In the genomic region with DNA sequence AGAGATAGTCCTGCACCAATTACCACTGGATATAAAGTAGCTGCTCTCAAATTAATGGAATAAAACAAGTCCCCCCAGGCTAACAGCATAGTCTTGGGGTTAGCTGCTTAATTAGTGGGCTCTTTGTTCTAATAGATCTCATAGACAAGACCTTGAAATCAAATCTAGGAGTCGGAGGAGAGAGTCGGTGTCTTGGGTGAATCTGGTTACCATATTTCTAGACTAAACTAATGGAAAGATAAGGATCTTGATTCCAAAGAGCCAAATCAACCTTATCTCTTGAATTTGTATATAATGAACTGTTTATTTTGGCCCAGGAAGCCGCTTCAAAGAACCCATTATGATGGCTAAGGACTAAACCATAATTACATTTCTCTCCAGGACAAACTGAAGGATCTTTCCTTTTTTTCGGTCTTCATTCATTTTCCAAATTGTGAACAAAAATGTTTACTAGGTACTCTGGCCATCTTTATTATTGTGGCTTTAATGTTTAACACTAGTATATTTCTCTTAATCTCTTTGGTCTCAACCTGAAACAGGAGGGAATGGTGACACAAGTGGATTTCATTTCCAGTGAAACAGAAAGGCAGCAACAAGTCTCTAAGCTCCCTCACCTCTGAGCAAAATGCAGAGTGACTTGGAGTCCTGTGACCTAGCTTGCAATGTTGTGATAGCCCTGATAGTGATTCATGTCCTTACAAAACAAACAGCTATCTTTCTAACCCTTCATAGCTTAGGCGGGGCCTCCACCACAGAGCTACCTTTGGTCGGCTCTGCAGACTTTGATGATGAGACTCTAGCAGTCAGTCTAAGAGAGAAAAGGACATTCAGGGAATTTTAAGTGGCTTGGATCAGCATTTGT, we compare ENCODE assay signal across 13 cellular contexts.
A peak's percentile ranks its signal among the peaks of the same experiment; 100 is the strongest.
DNase-seq lines count a peak whose midpoint lies in the region; ATAC-seq and TF ChIP-seq lines count a peak whose summit lies in the region.
"Had no signal": no experiment of that assay in that cellular context is flagged by ENCODE, and none has a peak within 500 bp of the region (broad histone marks: within the 10 kb centered on the region; RNA-seq: fewer than 3 reads in every experiment).

No MANE protein-coding gene starts in this region.

- TF ChIP-seq CTCF in MCF 10A (IDR thresholded peaks at IDR 0.05; ENCODE audit: unreplicated experiment): no peak
- no peak for TF ChIP-seq CTCF in breast epithelium (IDR thresholded peaks at IDR 0.05)
- no peak for TF ChIP-seq CTCF in kidney epithelial cell (IDR thresholded peaks at IDR 0.05; ENCODE audit: insufficient read depth, low read length, poor library complexity, severe bottlenecking)
- no peak for TF ChIP-seq CTCF in sigmoid colon (IDR thresholded peaks at IDR 0.05)

- TF ChIP-seq POLR2A in breast epithelium (IDR thresholded peaks at IDR 0.05): no peak
- TF ChIP-seq POLR2A in sigmoid colon (IDR thresholded peaks at IDR 0.05): no peak

- H3K36me3 ChIP-seq in breast epithelium (no peaks in the 10 kb centered on the region), kidney epithelial cell (ENCODE audit: control insufficient read depth, insufficient read depth, low read length) (no peaks in the 10 kb centered on the region), sigmoid colon (no peaks in the 10 kb centered on the region)
- H3K36me3 ChIP-seq: tibial artery had no signal

- H3K9me3 Mint-ChIP-seq in MCF 10A (ENCODE audit: unreplicated experiment): peaks cover 7% of the 10 kb centered on the region
- H3K9me3 Mint-ChIP-seq in activated CD4-positive, alpha-beta memory T cell treated with anti-CD3 and anti-CD28 coated beads for 36 hours: peaks cover 9% of the 10 kb centered on the region

- H3K27ac Mint-ChIP-seq in MCF 10A (ENCODE audit: low read depth, unreplicated experiment): no peak overlapping the region
- no peak overlapping the region for H3K27ac Mint-ChIP-seq in activated CD4-positive, alpha-beta memory T cell treated with anti-CD3 and anti-CD28 coated beads for 36 hours
- H3K27ac Mint-ChIP-seq: activated T-cell treated with anti-CD3 and anti-CD28 coated beads, Interleukin-2, amount 50 U/mL, for 72 hours had no signal

- 28 to 68% methylated on average over 6 of the region's 6 CpGs for WGBS in sigmoid colon, 2 donors

- no peak for ATAC-seq in GM21825 (IDR thresholded peaks at IDR 0.05; ENCODE audit: unreplicated experiment)

- TF ChIP-seq EP300 in sigmoid colon (IDR thresholded peaks at IDR 0.05): no peak

- no peaks in the 10 kb centered on the region for H3K27me3 ChIP-seq in breast epithelium
- H3K27me3 ChIP-seq in kidney epithelial cell (ENCODE audit: control insufficient read depth, insufficient read depth, low read length): no peaks in the 10 kb centered on the region
- no peaks in the 10 kb centered on the region for H3K27me3 ChIP-seq in sigmoid colon
- H3K27me3 ChIP-seq: dorsolateral prefrontal cortex, tibial artery had no signal

- H3K27ac ChIP-seq in breast epithelium (no peak overlapping the region), sigmoid colon (no peak overlapping the region)
- H3K27ac ChIP-seq: dorsolateral prefrontal cortex, tibial artery had no signal

- H3K4me3 Mint-ChIP-seq in MCF 10A (ENCODE audit: unreplicated experiment): no peak overlapping the region
- no peak overlapping the region for H3K4me3 Mint-ChIP-seq in activated CD4-positive, alpha-beta memory T cell treated with anti-CD3 and anti-CD28 coated beads for 36 hours
- H3K4me3 Mint-ChIP-seq: activated T-cell treated with anti-CD3 and anti-CD28 coated beads, Interleukin-2, amount 50 U/mL, for 72 hours had no signal

- CTCF ChIA-PET in MCF 10A (lab: Yijun Ruan, JAX): no interaction called here
- CTCF ChIA-PET in activated CD4-positive, alpha-beta memory T cell treated with anti-CD3 and anti-CD28 coated beads for 36 hours (lab: Charles Lee): no interaction called here

- DNase-seq in MCF 10A (ENCODE audit: unreplicated experiment): peak; percentile 4
- no peak for DNase-seq in breast epithelium (ENCODE audit: low spot score in 2 of 2)
- peak; percentile 86 for DNase-seq in SW480 (ENCODE audit: low spot score)
- peak; percentile 10 for DNase-seq in kidney epithelial cell (ENCODE audit: low read depth)
- DNase-seq in sigmoid colon: no peak
- DNase-seq in MV-4-11 (lab: John Stamatoyannopoulos, UW): no peak
- no peak for DNase-seq in activated CD4-positive, alpha-beta memory T cell treated with anti-CD3 and anti-CD28 coated beads for 36 hours
- DNase-seq: activated CD4-positive, alpha-beta T cell treated with anti-CD3 and anti-CD28 coated beads for 4 hours; activated T-cell treated with anti-CD3 and anti-CD28 coated beads, Interleukin-2, amount 50 U/mL, for 72 hours; dorsolateral prefrontal cortex; stimulated activated CD8-positive, alpha-beta memory T cell treated with anti-CD3 and anti-CD28 coated beads, Interleukin-4, amount 100 ng/mL, for 48 hours; tibial artery had no signal

- H3K4me1 Mint-ChIP-seq in MCF 10A (ENCODE audit: insufficient read depth, unreplicated experiment): peaks cover 5% of the 10 kb centered on the region
- no peaks in the 10 kb centered on the region for H3K4me1 Mint-ChIP-seq in activated CD4-positive, alpha-beta memory T cell treated with anti-CD3 and anti-CD28 coated beads for 36 hours (ENCODE audit: low read depth)

- intact Hi-C loops in MCF 10A (cut with micrococcal nuclease) (no loop called here), breast epithelium (cut with DNase I; ENCODE audit: low total_unique reads) (no loop called here), sigmoid colon (cut with DNase I) (no loop called here)
- intact Hi-C loops in activated CD4-positive, alpha-beta memory T cell treated with anti-CD3 and anti-CD28 coated beads for 36 hours (cut with micrococcal nuclease): no loop called here

- peaks cover 0 to 1% of the 10 kb centered on the region in 2 donors for H3K9me3 ChIP-seq in breast epithelium
- peaks cover 0 to 6% (median 0%) of the 10 kb centered on the region in 4 donors for H3K9me3 ChIP-seq in sigmoid colon

- H3K27me3 Mint-ChIP-seq in MCF 10A (ENCODE audit: insufficient read depth, unreplicated experiment): no peaks in the 10 kb centered on the region
- peaks cover 9% of the 10 kb centered on the region for H3K27me3 Mint-ChIP-seq in activated CD4-positive, alpha-beta memory T cell treated with anti-CD3 and anti-CD28 coated beads for 36 hours

- POLR2A ChIA-PET in MCF 10A (lab: Yijun Ruan, JAX): interaction anchor here (0.6 kb wide), 1 partner anchor 52 kb away, joined by 3 read pairs; no protein-coding TSS in a partner anchor
- POLR2A ChIA-PET in activated CD4-positive, alpha-beta memory T cell treated with anti-CD3 and anti-CD28 coated beads for 36 hours (lab: Charles Lee): no interaction called here

- no TSS peak for BruUV-seq in MCF 10A (replicated peaks; lab: Mats Ljungman, UMichigan)

- H3K36me3 Mint-ChIP-seq in MCF 10A (ENCODE audit: insufficient read depth, unreplicated experiment): no peaks in the 10 kb centered on the region
- H3K36me3 Mint-ChIP-seq in activated CD4-positive, alpha-beta memory T cell treated with anti-CD3 and anti-CD28 coated beads for 36 hours: no peaks in the 10 kb centered on the region

- H3K4me1 ChIP-seq in breast epithelium (no peaks in the 10 kb centered on the region), sigmoid colon (peaks cover 0 to 7% (median 3%) of the 10 kb centered on the region in 4 donors)
- H3K4me1 ChIP-seq: tibial artery had no signal

- H3K4me3 ChIP-seq in breast epithelium (no peak overlapping the region), kidney epithelial cell (ENCODE audit: low read depth, low read length) (no peak overlapping the region), sigmoid colon (no peak overlapping the region)
- H3K4me3 ChIP-seq: dorsolateral prefrontal cortex, tibial artery had no signal

Comparison
In these comparisons a context has a peak if more than half of its experiments do, and no peak if none do; other contexts are left out.
1. DNase-seq: peak in MCF 10A (single experiment), SW480 (single experiment) and kidney epithelial cell (single experiment); none in breast epithelium (0 of 2), sigmoid colon (single experiment), MV-4-11 (single experiment) and activated CD4-positive, alpha-beta memory T cell treated with anti-CD3 and anti-CD28 coated beads for 36 hours (single experiment).